11 cellular contexts compared by ENCODE assay signal in genomic region chr7:27099224-27099838, GRCh38. TPM values are rescaled to one million over a fixed set of nuclear protein-coding genes. Genes with fewer than 3 reads are reported as not detected.
DNase-seq lines count a peak whose midpoint lies in the region; ATAC-seq and TF ChIP-seq lines count a peak whose summit lies in the region.
"Had no signal": no experiment of that assay in that cellular context is flagged by ENCODE, and none has a peak within 500 bp of the region (broad histone marks: within the 10 kb centered on the region; RNA-seq: fewer than 3 reads in every experiment).

No MANE protein-coding gene starts in this region.

- intact Hi-C loops in right lobe of liver (cut with DNase I) = loop anchor here in 1 of 2 donors (10.0 kb wide), 1 partner anchor 65 kb away; the partner anchor contains the start of gene HOXA9
- intact Hi-C loops in upper lobe of right lung (cut with DNase I) = loop anchor here (5.0 kb wide), 1 partner anchor 43 kb away; the partner anchor contains the start of gene HOXA5

- DNase-seq in NCI-H82 (lab: John Stamatoyannopoulos, UW) (peak; percentile 59), NCI-H82 treated with DMSO at 0.1 percent for 48 hours (lab: John Stamatoyannopoulos, UW; ENCODE audit: unreplicated experiment) (no peak), right lobe of liver (no peak), upper lobe of right lung (no peak), UCSD-AML1 (lab: John Stamatoyannopoulos, UW; ENCODE audit: unreplicated experiment) (no peak)
- DNase-seq: activated CD4-positive, CD25-positive, alpha-beta regulatory T cell treated with anti-CD3 and anti-CD28 coated beads, Interleukin-2, amount 50 U/mL, for 72 hours; hypothalamus; posterior cingulate gyrus; stimulated activated CD8-positive, alpha-beta memory T cell treated with anti-CD3 and anti-CD28 coated beads, Interleukin-4, amount 100 ng/mL, for 48 hours had no signal

- TF ChIP-seq CTCF in right lobe of liver (IDR thresholded peaks at IDR 0.05) (no peak), upper lobe of right lung (IDR thresholded peaks at IDR 0.05) (no peak)

- ATAC-seq in right lobe of liver = no peak
- no peak for ATAC-seq in upper lobe of right lung
- ATAC-seq in HG02885 (IDR thresholded peaks at IDR 0.05; ENCODE audit: poor library complexity, unreplicated experiment) = no peak
- ATAC-seq: A549 had no signal

- H3K9me3 ChIP-seq in right lobe of liver (no peaks in the 10 kb centered on the region), upper lobe of right lung (no peaks in the 10 kb centered on the region)
- H3K9me3 ChIP-seq: A549 had no signal

- peak overlapping the region; percentile 49 to 94 (median 80) for H3K27ac ChIP-seq in right lobe of liver
- H3K27ac ChIP-seq in upper lobe of right lung = peak overlapping the region; percentile 91
- H3K27ac ChIP-seq: A549 had no signal

- H3K27me3 ChIP-seq in right lobe of liver = peaks cover 0 to 31% of the 10 kb centered on the region in 2 donors
- peaks cover 17% of the 10 kb centered on the region for H3K27me3 ChIP-seq in upper lobe of right lung

- H3K4me3 ChIP-seq in right lobe of liver = peak overlapping the region in 2 of 3 donors; percentile 26 to 58
- H3K4me3 ChIP-seq in upper lobe of right lung = peak overlapping the region; percentile 91
- H3K4me3 ChIP-seq: A549 had no signal

- no peak for TF ChIP-seq POLR2A in right lobe of liver (IDR thresholded peaks at IDR 0.05)

- H3K36me3 ChIP-seq in right lobe of liver = no peaks in the 10 kb centered on the region
- H3K36me3 ChIP-seq in upper lobe of right lung = no peaks in the 10 kb centered on the region

- H3K4me1 ChIP-seq in right lobe of liver (peaks cover 0 to 3% (median 0%) of the 10 kb centered on the region in 4 donors), upper lobe of right lung (peaks cover 8% of the 10 kb centered on the region)

- WGBS in right lobe of liver (ENCODE audit: insufficient coverage, low coverage, low lambda C conversion rate, missing lambda C conversion rate) = 19% methylated on average over 9 of the region's 9 CpGs

RNA-seq across cellular contexts. Expression of gene HOXA2, which starts 3.2 kb away (rescaled TPM):
- total RNA-seq in right lobe of liver = under 1 TPM in 3 of 6 experiments, not detected in 3; 0.16 to 0.19 (median 0.17) TPM
- total RNA-seq in upper lobe of right lung = 2.1 TPM

RNA-seq across cellular contexts. Expression of gene HOXA1, which starts 3.5 kb away (rescaled TPM):
- total RNA-seq in right lobe of liver (under 1 TPM in 5 of 6 experiments, not detected in 1; 0.09 to 0.31 (median 0.17) TPM), upper lobe of right lung (0.75 TPM)

RNA-seq across cellular contexts. Expression of gene HOXA4, which starts 31.2 kb away (rescaled TPM):
- total RNA-seq in right lobe of liver = 1 to 10 TPM in 1 of 6 experiments, under 1 TPM in 4, not detected in 1; 0.55 to 1.6 (median 0.75) TPM
- 7.1 TPM for total RNA-seq in upper lobe of right lung

RNA-seq across cellular contexts. Expression of gene HOXA5, which starts 44.1 kb away (rescaled TPM):
- total RNA-seq in right lobe of liver (1 to 10 TPM in 2 of 6 experiments, under 1 TPM in 4; 0.18 to 1.5 (median 0.65) TPM), upper lobe of right lung (16.0 TPM)

RNA-seq across cellular contexts. Expression of gene HOXA6, which starts 48.2 kb away (rescaled TPM):
- total RNA-seq in right lobe of liver (not detected), upper lobe of right lung (6.5 TPM)
